ENCODE assay signal across 19 cellular contexts in genomic region chr2:98648451-98648850, GRCh38. TPM values are rescaled to one million over a fixed set of nuclear protein-coding genes. Genes with fewer than 3 reads are reported as not detected.
DNase-seq lines count a peak whose midpoint lies in the region; ATAC-seq, FAIRE-seq and TF ChIP-seq lines count a peak whose summit lies in the region.
"Had no signal": no experiment of that assay in that cellular context is flagged by ENCODE, and none has a peak within 500 bp of the region (broad histone marks: within the 10 kb centered on the region; RNA-seq: fewer than 3 reads in every experiment).

No MANE protein-coding gene starts in this region.

- H3K4me3 Mint-ChIP-seq in CD4-positive, alpha-beta T cell = no peak overlapping the region
- no peak overlapping the region for H3K4me3 Mint-ChIP-seq in CD8-positive, alpha-beta T cell
- no peak overlapping the region for H3K4me3 Mint-ChIP-seq in naive thymus-derived CD8-positive, alpha-beta T cell
- H3K4me3 Mint-ChIP-seq: CD14-positive monocyte had no signal

- no peak overlapping the region for H3K9ac ChIP-seq in GM12878 (ENCODE audit: control insufficient read depth, insufficient read depth, low read length)
- H3K9ac ChIP-seq: SK-N-SH had no signal

- H3K4me1 ChIP-seq in CD8-positive, alpha-beta T cell (ENCODE audit: insufficient read depth, low read length) = peaks cover 43% of the 10 kb centered on the region
- peaks cover 6% of the 10 kb centered on the region for H3K4me1 ChIP-seq in GM12878 (ENCODE audit: control insufficient read depth, insufficient read depth, low read length)
- H3K4me1 ChIP-seq in gastrocnemius medialis = no peaks in the 10 kb centered on the region

- peak overlapping the region; percentile 55 for H3K27ac ChIP-seq in CD4-positive, alpha-beta T cell (ENCODE audit: low read depth, low read length)
- H3K27ac ChIP-seq in CD8-positive, alpha-beta T cell (ENCODE audit: low read depth, low read length) = no peak overlapping the region
- H3K27ac ChIP-seq in GM12878 (ENCODE audit: control insufficient read depth, insufficient read depth) (no peak overlapping the region), gastrocnemius medialis (no peak overlapping the region)

- SMC1A ChIA-PET in GM12878 (lab: Charles Lee; ENCODE audit: uncharacterized antibody, unreplicated experiment) = interaction anchor here (0.9 to 2.0 kb wide), 10 partner anchors 10 to 778 kb away, joined by 3 to 51 read pairs (median 6); no protein-coding TSS in a partner anchor

- POLR2A ChIA-PET in CD4-positive, alpha-beta T cell (lab: Charles Lee) = interaction anchor here (1.4 to 1.9 kb wide), 3 partner anchors 64 to 493 kb away, joined by 3 to 30 read pairs (median 5); partner anchors contain the start of gene C2orf15
- POLR2A ChIA-PET in CD8-positive, alpha-beta T cell (lab: Charles Lee) = interaction anchor here (0.7 to 1.3 kb wide), 2 partner anchors 46 to 189 kb away, joined by 3 to 8 read pairs; no protein-coding TSS in a partner anchor
- POLR2A ChIA-PET in GM12878 (lab: Charles Lee) = interaction anchor here (0.6 to 0.9 kb wide), 4 partner anchors 66 to 778 kb away, joined by 3 to 8 read pairs (median 4); no protein-coding TSS in a partner anchor
- POLR2A ChIA-PET in naive thymus-derived CD8-positive, alpha-beta T cell (lab: Charles Lee) = interaction anchor here (0.6 to 1.5 kb wide), 5 partner anchors 16 to 182 kb away, joined by 3 to 11 read pairs (median 8); no protein-coding TSS in a partner anchor

- H2AFZ ChIP-seq in GM12878 (ENCODE audit: control insufficient read depth, low read depth, low read length) = no peak overlapping the region

- peak overlapping the region; percentile 92 for H3K27ac Mint-ChIP-seq in CD4-positive, alpha-beta T cell
- H3K27ac Mint-ChIP-seq in CD8-positive, alpha-beta T cell = peak overlapping the region; percentile 99
- H3K27ac Mint-ChIP-seq in naive thymus-derived CD8-positive, alpha-beta T cell = peak overlapping the region in 8 of 10 donors; percentile 11 to 99 (median 97)

- peaks cover 58% of the 10 kb centered on the region for H3K4me1 Mint-ChIP-seq in CD4-positive, alpha-beta T cell (ENCODE audit: low read depth)
- H3K4me1 Mint-ChIP-seq in CD8-positive, alpha-beta T cell (ENCODE audit: low read depth) = peaks cover 60% of the 10 kb centered on the region
- peaks cover 26 to 64% (median 54%) of the 10 kb centered on the region in 4 donors for H3K4me1 Mint-ChIP-seq in naive thymus-derived CD8-positive, alpha-beta T cell

- H3K4me2 ChIP-seq in GM12878 (ENCODE audit: control insufficient read depth, insufficient read depth) = no peak overlapping the region
- H3K4me2 ChIP-seq: SK-N-SH had no signal

- CTCF ChIA-PET in CD4-positive, alpha-beta T cell (lab: Charles Lee) = interaction anchor here (0.8 to 2.0 kb wide), 5 partner anchors 9 to 418 kb away, joined by 3 to 67 read pairs (median 4); no protein-coding TSS in a partner anchor
- CTCF ChIA-PET in CD8-positive, alpha-beta T cell (lab: Charles Lee) = interaction anchor here (0.8 to 2.0 kb wide), 12 partner anchors 11 to 190 kb away, joined by 3 to 46 read pairs (median 12); partner anchors contain the start of gene MGAT4A
- CTCF ChIA-PET in GM12878 (lab: Yijun Ruan, JAX) = interaction anchor here (0.6 to 2.0 kb wide), 14 partner anchors 10 to 417 kb away, joined by 3 to 124 read pairs (median 5); partner anchors contain the start of gene MGAT4A

- in situ Hi-C loops in GM12878 (cut with MboI) = loop anchor here (5.0 kb wide), 2 partner anchors 189 to 419 kb away; no protein-coding TSS in a partner anchor
- in situ Hi-C loops in gastrocnemius medialis (cut with MboI; ENCODE audit: low sequenced_read_pairs in 4 of 4) = loop anchor here in 3 of 4 donors (5.0 to 25.0 kb wide), 4 partner anchors 189 to 839 kb away; partner anchors contain the start of gene REV1 (in 1 of the 3)

- no peaks in the 10 kb centered on the region for H3K79me2 ChIP-seq in GM12878 (ENCODE audit: control insufficient read depth, insufficient read depth, low read length)

- no peak for FAIRE-seq in GM12878 (lab: Jason Lieb, UNC)
- FAIRE-seq: GM18507, K562 had no signal

- peaks cover 50% of the 10 kb centered on the region for H3K36me3 ChIP-seq in CD8-positive, alpha-beta T cell (ENCODE audit: insufficient read depth, low read length)
- no peaks in the 10 kb centered on the region for H3K36me3 ChIP-seq in GM12878 (ENCODE audit: control insufficient read depth in 2 of 2, insufficient read depth in 2 of 2, low read length in 1 of 2)
- no peaks in the 10 kb centered on the region for H3K36me3 ChIP-seq in gastrocnemius medialis

- no peak for TF ChIP-seq RAD21 in GM12878 (IDR thresholded peaks at IDR 0.05; ENCODE audit: insufficient read depth, low read depth, low read length)

- no peak overlapping the region for H3K4me3 ChIP-seq in CD8-positive, alpha-beta T cell (ENCODE audit: low read depth, low read length)
- H3K4me3 ChIP-seq in GM12878 (no peak overlapping the region), gastrocnemius medialis (no peak overlapping the region)
- H3K4me3 ChIP-seq: K562 had no signal

- H3K27me3 Mint-ChIP-seq in CD4-positive, alpha-beta T cell = no peaks in the 10 kb centered on the region
- no peaks in the 10 kb centered on the region for H3K27me3 Mint-ChIP-seq in CD8-positive, alpha-beta T cell (ENCODE audit: low read depth)
- H3K27me3 Mint-ChIP-seq in naive thymus-derived CD8-positive, alpha-beta T cell = no peaks in the 10 kb centered on the region

- TF ChIP-seq POLR2A in GM12878 (IDR thresholded peaks at IDR 0.05; ENCODE audit: low read depth, low read length) (no peak), gastrocnemius medialis (IDR thresholded peaks at IDR 0.05) (no peak)

- no peak for DNase-seq in CD4-positive, alpha-beta T cell
- DNase-seq in CD8-positive, alpha-beta T cell = no peak
- DNase-seq in GM12878 (ENCODE audit: low read depth, low spot score) (no peak), HuH-7.5 (ENCODE audit: low spot score) (no peak), gastrocnemius medialis (no peak), putamen (ENCODE audit: low spot score) (no peak)
- no peak for DNase-seq in naive thymus-derived CD8-positive, alpha-beta T cell
- DNase-seq: AML-193, Calu3, GF-D8, NCI-H1105, NCI-H1694, NCI-H524, RPMI8226, SHP77 treated with DMSO at 0.1 percent for 48 hours, SK-N-SH had no signal

- WGBS in GM12878 (ENCODE audit: insufficient coverage, insufficient replicate concordance, low lambda C conversion rate, missing lambda C conversion rate) = 45% methylated on average over 4 of the region's 4 CpGs

- no TSS peak for BruUV-seq in GM12878 (replicated peaks; lab: Mats Ljungman, UMichigan)

- H3K27me3 ChIP-seq in CD4-positive, alpha-beta T cell (ENCODE audit: control insufficient read depth, insufficient read depth, low read length) = no peaks in the 10 kb centered on the region
- H3K27me3 ChIP-seq in CD8-positive, alpha-beta T cell (ENCODE audit: insufficient read depth, low read length) = no peaks in the 10 kb centered on the region
- H3K27me3 ChIP-seq in GM12878 (replicated peaks in 1 of 2; ENCODE audit: control insufficient read depth in 2 of 2, insufficient read depth in 2 of 2, low read length in 1 of 2) (no peaks in the 10 kb centered on the region), gastrocnemius medialis (no peaks in the 10 kb centered on the region)

- H3K36me3 Mint-ChIP-seq in CD4-positive, alpha-beta T cell (ENCODE audit: low read depth) = peaks cover 95% of the 10 kb centered on the region
- H3K36me3 Mint-ChIP-seq in CD8-positive, alpha-beta T cell = peaks cover 91% of the 10 kb centered on the region
- H3K36me3 Mint-ChIP-seq in naive thymus-derived CD8-positive, alpha-beta T cell = peaks cover 22 to 93% (median 35%) of the 10 kb centered on the region in 3 donors

- no peaks in the 10 kb centered on the region for H3K9me3 ChIP-seq in CD4-positive, alpha-beta T cell (ENCODE audit: control insufficient read depth, low read length)
- H3K9me3 ChIP-seq in CD8-positive, alpha-beta T cell (ENCODE audit: low read length) = no peaks in the 10 kb centered on the region
- H3K9me3 ChIP-seq in GM12878 (replicated peaks; ENCODE audit: control insufficient read depth, insufficient read depth, low read length) = no peaks in the 10 kb centered on the region
- no peaks in the 10 kb centered on the region for H3K9me3 ChIP-seq in gastrocnemius medialis
- H3K9me3 ChIP-seq: SK-N-SH had no signal

- RAD21 ChIA-PET in GM12878 (lab: Charles Lee; ENCODE audit: unreplicated experiment) = interaction anchor here (0.7 to 2.0 kb wide), 10 partner anchors 8 to 237 kb away, joined by 3 to 60 read pairs (median 4); partner anchors contain the start of genes COA5, MGAT4A and UNC50

- H3K9me3 Mint-ChIP-seq in CD4-positive, alpha-beta T cell = peaks cover 5% of the 10 kb centered on the region
- peaks cover 10% of the 10 kb centered on the region for H3K9me3 Mint-ChIP-seq in CD8-positive, alpha-beta T cell
- peaks cover 2 to 17% (median 10%) of the 10 kb centered on the region in 9 donors for H3K9me3 Mint-ChIP-seq in naive thymus-derived CD8-positive, alpha-beta T cell

- H4K20me1 ChIP-seq in GM12878 (ENCODE audit: control insufficient read depth, insufficient read depth) = no peaks in the 10 kb centered on the region

- TF ChIP-seq EP300 in GM12878 (IDR thresholded peaks at IDR 0.05; ENCODE audit: borderline replicate concordance in 1 of 2, control insufficient read depth in 1 of 2, low read depth in 2 of 2, low read length in 2 of 2) = no peak

- TF ChIP-seq CTCF in CD4-positive, alpha-beta T cell (IDR thresholded peaks at IDR 0.05) = no peak
- no peak for TF ChIP-seq CTCF in CD8-positive, alpha-beta T cell (IDR thresholded peaks at IDR 0.05)
- TF ChIP-seq CTCF in GM12878 (IDR thresholded peaks at IDR 0.05 in 2 of 3, conservative IDR thresholded peaks at IDR 0.05 in 1 of 3; ENCODE audit: control insufficient read depth in 2 of 3, extremely low read depth in 1 of 3, insufficient read depth in 1 of 3, low read depth in 3 of 3, low read length in 3 of 3) (no peak), gastrocnemius medialis (IDR thresholded peaks at IDR 0.05 in 4 of 5, conservative IDR thresholded peaks at IDR 0.05 in 1 of 5) (no peak)

- intact Hi-C loops in CD4-positive, alpha-beta T cell (cut with DNase I, micrococcal nuclease) = loop anchor here (2.0 to 10.0 kb wide), 8 partner anchors 14 to 532 kb away; partner anchors contain the start of genes MITD1 (in 1 of the 2) and MRPL30 (in 1 of the 2)
- intact Hi-C loops in CD8-positive, alpha-beta T cell (cut with DNase I, micrococcal nuclease) = loop anchor here (2.0 to 10.0 kb wide), 9 partner anchors 14 to 529 kb away; partner anchors contain the start of genes C2orf15 (in 1 of the 2) and CRACDL (in 1 of the 2)
- intact Hi-C loops in GM12878 (cut with micrococcal nuclease; ENCODE audit: unreplicated experiment) = loop anchor here (5.0 to 10.0 kb wide), 2 partner anchors 79 to 506 kb away; partner anchors contain the start of genes LIPT1 and TSGA10
- intact Hi-C loops in gastrocnemius medialis (cut with DNase I; ENCODE audit: low total_unique reads) = loop anchor here (5.0 kb wide), 1 partner anchor 419 kb away; no protein-coding TSS in a partner anchor

- ATAC-seq in CD4-positive, alpha-beta T cell (ENCODE audit: poor library complexity) = no peak
- no peak for ATAC-seq in CD8-positive, alpha-beta T cell
- ATAC-seq in GM12878 (peak; percentile 57), gastrocnemius medialis (no peak)
- ATAC-seq in naive thymus-derived CD8-positive, alpha-beta T cell = no peak

RNA-seq across cellular contexts. Expression of gene UNC50, which starts 40.1 kb away (rescaled TPM):
- 10 to 100 TPM; 17.1 to 17.5 TPM for total RNA-seq in CD4-positive, alpha-beta T cell
- total RNA-seq in CD8-positive, alpha-beta T cell = 10 to 100 TPM; 12.5 to 14.4 TPM
- total RNA-seq in GM12878 (2013; cell fraction: nucleolus; rRNA removed) = 58.0 and 61.0 TPM in 2 replicates
- total RNA-seq in GM12878 (2014; rRNA removed) (34.6 and 34.8 TPM in 2 replicates), GM12878 (2014; rRNA removed; fragmentation: Illumina TruSeq; extraction: Trizol) (27.9 and 28.0 TPM in 2 replicates), GM12878 (2021) (25.5 and 25.8 TPM in 2 replicates), gastrocnemius medialis (10 to 100 TPM; 30.3 to 43.1 (median 30.5) TPM)
- polyA plus RNA-seq in GM12878 (2011; ENCODE audit: low read depth) = 15.3 TPM
- polyA plus RNA-seq in GM12878 (2011; rRNA removed) (60.3 and 77.1 TPM in 2 replicates), GM12878 (2014; fragmentation: Illumina TruSeq; extraction: Trizol) (34.8 and 42.4 TPM in 2 replicates), GM12878 (2014; fragmentation: Nextera tagmentation; extraction: Ambion mirVana) (10 to 100 TPM; 40.8 to 59.5 TPM), GM12878 (2014; rRNA removed) (33.1 TPM in 2 replicates), GM12878 (2016; fragmentation: Nextera tagmentation; extraction: Ambion mirVana) (10 to 100 TPM; 68.1 to 76.3 TPM)
- 22.9 and 32.3 TPM in 2 replicates for polyA plus RNA-seq in GM12878 (2011; cell fraction: cytosol; rRNA removed)
- 38.9 and 45.6 TPM in 2 replicates for polyA plus RNA-seq in GM12878 (2011; cell fraction: nucleus; rRNA removed)
- 23.9 and 26.4 TPM in 2 replicates for polyA plus RNA-seq in GM12878 (2012)
- 13.5 and 14.5 TPM in 2 replicates for polyA minus RNA-seq in GM12878 (2011; rRNA and poly(A)+ RNA removed)
- 4.0 and 7.1 TPM in 2 replicates for polyA minus RNA-seq in GM12878 (2011; cell fraction: cytosol; rRNA and poly(A)+ RNA removed)
- 16.3 and 22.8 TPM in 2 replicates for polyA minus RNA-seq in GM12878 (2011; cell fraction: nucleus; rRNA and poly(A)+ RNA removed)
- 10 to 100 TPM; 41.3 to 45.1 TPM for total RNA-seq in naive thymus-derived CD8-positive, alpha-beta T cell
- 10 to 100 TPM; 32.1 to 41.7 (median 36.3) TPM for polyA plus RNA-seq in naive thymus-derived CD8-positive, alpha-beta T cell

RNA-seq across cellular contexts. Expression of gene COA5, which starts 40.1 kb away (rescaled TPM):
- 10 to 100 TPM; 29.2 to 30.1 TPM for total RNA-seq in CD4-positive, alpha-beta T cell
- 10 to 100 TPM; 19.7 to 24.1 TPM for total RNA-seq in CD8-positive, alpha-beta T cell
- total RNA-seq in GM12878 (2013; cell fraction: nucleolus; rRNA removed) = 37.3 and 39.2 TPM in 2 replicates
- 35.5 and 41.7 TPM in 2 replicates for total RNA-seq in GM12878 (2014; rRNA removed)
- 22.9 and 24.0 TPM in 2 replicates for total RNA-seq in GM12878 (2014; rRNA removed; fragmentation: Illumina TruSeq; extraction: Trizol)
- total RNA-seq in GM12878 (2021) = 26.9 and 29.7 TPM in 2 replicates
- 12.5 TPM for polyA plus RNA-seq in GM12878 (2011; ENCODE audit: low read depth)
- 49.9 and 90.9 TPM in 2 replicates for polyA plus RNA-seq in GM12878 (2011; rRNA removed)
- polyA plus RNA-seq in GM12878 (2011; cell fraction: cytosol; rRNA removed) = 20.4 and 23.6 TPM in 2 replicates
- 29.8 and 34.9 TPM in 2 replicates for polyA plus RNA-seq in GM12878 (2011; cell fraction: nucleus; rRNA removed)
- 37.0 and 43.2 TPM in 2 replicates for polyA plus RNA-seq in GM12878 (2012)
- polyA plus RNA-seq in GM12878 (2014; fragmentation: Illumina TruSeq; extraction: Trizol) = 20.7 and 21.4 TPM in 2 replicates
- 10 to 100 TPM; 21.4 to 40.3 TPM for polyA plus RNA-seq in GM12878 (2014; fragmentation: Nextera tagmentation; extraction: Ambion mirVana)
- 42.8 and 49.3 TPM in 2 replicates for polyA plus RNA-seq in GM12878 (2014; rRNA removed)
- 10 to 100 TPM; 58.8 to 63.3 TPM for polyA plus RNA-seq in GM12878 (2016; fragmentation: Nextera tagmentation; extraction: Ambion mirVana)
- polyA minus RNA-seq in GM12878 (2011; rRNA and poly(A)+ RNA removed) = 5.3 and 7.0 TPM in 2 replicates
- 4.8 and 6.5 TPM in 2 replicates for polyA minus RNA-seq in GM12878 (2011; cell fraction: cytosol; rRNA and poly(A)+ RNA removed)
- 12.6 and 22.5 TPM in 2 replicates for polyA minus RNA-seq in GM12878 (2011; cell fraction: nucleus; rRNA and poly(A)+ RNA removed)
- total RNA-seq in naive thymus-derived CD8-positive, alpha-beta T cell = 10 to 100 TPM; 44.9 to 48.6 TPM
- 10 to 100 TPM; 29.8 to 43.8 (median 42.4) TPM for polyA plus RNA-seq in naive thymus-derived CD8-positive, alpha-beta T cell
- 10 to 100 TPM; 26.1 to 45.1 (median 31.0) TPM for total RNA-seq in gastrocnemius medialis
